Comparison of ENCODE assay signal across 1 cellular context in genomic region chr11:70381872-70382842, GRCh38.
TF ChIP-seq lines count a peak whose summit lies in the region.

No MANE protein-coding gene starts in this region.

TF ChIP-seq in K562, 482 proteins besides CTCF, POLR2A, EP300 and RAD21 (continued from another document and continues in another):
- TF ChIP-seq TFAP4 (CRISPR knock-in tag; IDR thresholded peaks at IDR 0.05; ENCODE audit: borderline replicate concordance) = no peak
- TF ChIP-seq ZNF217 (CRISPR knock-in tag; IDR thresholded peaks at IDR 0.05) = no peak
- no peak for TF ChIP-seq ZNF655 (CRISPR knock-in tag; IDR thresholded peaks at IDR 0.05)
- TF ChIP-seq RB1 (IDR thresholded peaks at IDR 0.05; ENCODE audit: low read depth) = no peak
- TF ChIP-seq MLX (CRISPR knock-in tag; conservative IDR thresholded peaks at IDR 0.05) = no peak
- no peak for TF ChIP-seq JUNB (CRISPR knock-in tag; conservative IDR thresholded peaks at IDR 0.05)
- no peak for TF ChIP-seq ARNT (IDR thresholded peaks at IDR 0.05)
- TF ChIP-seq RUNX1 (IDR thresholded peaks at IDR 0.05; ENCODE audit: low read depth) = no peak
- no peak for TF ChIP-seq TOE1 (IDR thresholded peaks at IDR 0.05; ENCODE audit: borderline replicate concordance)
- TF ChIP-seq TOE1 (CRISPR knock-in tag; IDR thresholded peaks at IDR 0.05; ENCODE audit: borderline replicate concordance, low read depth) = no peak
- no peak for TF ChIP-seq E2F1 (CRISPR knock-in tag; IDR thresholded peaks at IDR 0.05)
- no peak for TF ChIP-seq HDAC2 (IDR thresholded peaks at IDR 0.05)
- TF ChIP-seq U2AF1 (optimal IDR thresholded peaks at IDR 0.05; ENCODE audit: low read depth, low read length) = no peak
- 0 out of 2 replicates have a peak, but pooled peaks have one; percentile 7 for TF ChIP-seq EGR1 (conservative IDR thresholded peaks at IDR 0.05)
- no peak for TF ChIP-seq HDAC8 (tag; IDR thresholded peaks at IDR 0.05)
- no peak for TF ChIP-seq MBD1 (CRISPR knock-in tag; IDR thresholded peaks at IDR 0.05)
- no peak for TF ChIP-seq TRIM28 (IDR thresholded peaks at IDR 0.05)
- TF ChIP-seq ZBTB8A (IDR thresholded peaks at IDR 0.05; ENCODE audit: partially characterized antibody) = no peak
- no peak for TF ChIP-seq GTF3C2 (IDR thresholded peaks at IDR 0.05; ENCODE audit: borderline replicate concordance, extremely low read depth, insufficient read length)
- TF ChIP-seq TCF15 (CRISPR knock-in tag; IDR thresholded peaks at IDR 0.05) = no peak
- TF ChIP-seq BDP1 (IDR thresholded peaks at IDR 0.05; ENCODE audit: insufficient read depth, insufficient read length) = no peak
- TF ChIP-seq NFRKB (IDR thresholded peaks at IDR 0.05; ENCODE audit: low read depth) = no peak
- TF ChIP-seq ZNF592 (IDR thresholded peaks at IDR 0.05) = peak; percentile 57
- TF ChIP-seq E2F8 (IDR thresholded peaks at IDR 0.05; ENCODE audit: low read depth, partially characterized antibody) = no peak
- TF ChIP-seq ZNF316 (IDR thresholded peaks at IDR 0.05) = peak; percentile 99
- TF ChIP-seq KLF13 (tag; IDR thresholded peaks at IDR 0.05; ENCODE audit: borderline replicate concordance, low read depth) = no peak
- no peak for TF ChIP-seq RREB1 (CRISPR knock-in tag; IDR thresholded peaks at IDR 0.05)
- no peak for TF ChIP-seq FOXO4 (CRISPR knock-in tag; IDR thresholded peaks at IDR 0.05)
- no peak for TF ChIP-seq FIP1L1 (IDR thresholded peaks at IDR 0.05; ENCODE audit: low read depth, low read length, poor library complexity, severe bottlenecking)
- no peak for TF ChIP-seq BCOR (IDR thresholded peaks at IDR 0.05)
- TF ChIP-seq THRAP3 (IDR thresholded peaks at IDR 0.05; ENCODE audit: borderline replicate concordance) = no peak
- no peak for TF ChIP-seq RBM39 (optimal IDR thresholded peaks at IDR 0.05; ENCODE audit: low read depth, low read length)
